ENCODE assay signal across 8 cellular contexts in the genomic region with DNA sequence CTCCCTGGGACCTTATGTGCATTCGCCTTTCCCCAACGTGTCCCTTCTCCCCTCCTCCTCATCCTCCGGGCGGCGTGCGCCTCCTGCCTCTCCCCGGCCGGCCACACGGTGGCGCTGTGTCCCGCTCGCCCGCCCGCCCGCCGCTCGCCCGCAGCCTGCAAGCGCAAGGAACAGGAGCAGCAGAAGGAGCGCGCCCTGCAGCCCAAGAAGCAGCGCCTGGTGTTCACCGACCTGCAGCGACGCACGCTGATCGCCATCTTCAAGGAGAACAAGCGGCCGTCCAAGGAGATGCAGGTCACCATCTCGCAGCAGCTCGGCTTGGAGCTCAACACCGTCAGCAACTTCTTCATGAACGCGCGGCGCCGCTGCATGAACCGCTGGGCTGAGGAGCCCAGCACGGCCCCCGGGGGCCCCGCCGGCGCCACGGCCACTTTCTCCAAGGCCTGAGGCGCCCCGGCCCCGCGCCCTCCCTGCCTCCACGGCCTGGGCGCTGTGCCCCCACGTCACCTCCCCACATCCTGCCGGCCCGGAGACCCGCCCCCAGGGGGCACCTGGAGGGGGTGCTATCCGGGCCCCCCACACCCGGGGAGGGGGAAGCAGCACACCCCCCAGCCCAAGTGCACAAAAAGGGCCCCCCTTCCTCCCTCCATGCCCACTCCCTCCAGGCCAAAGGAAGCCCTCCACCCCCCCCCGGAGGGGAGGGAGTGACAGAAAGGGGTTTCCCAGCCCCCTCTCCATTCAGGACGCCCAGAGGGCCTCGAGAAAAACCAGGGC. TPM values are rescaled to one million over a fixed set of nuclear protein-coding genes. Genes with fewer than 3 reads are reported as not detected.
DNase-seq lines count a peak whose midpoint lies in the region; ATAC-seq and TF ChIP-seq lines count a peak whose summit lies in the region.

No MANE protein-coding gene starts in this region.

- no peak overlapping the region for H2AFZ ChIP-seq in PC-9

- H4K20me1 ChIP-seq in PC-9 (ENCODE audit: insufficient read depth) = no peaks in the 10 kb centered on the region

- TF ChIP-seq CTCF in natural killer cell (IDR thresholded peaks at IDR 0.05) (peak; percentile 36), PC-9 (conservative IDR thresholded peaks at IDR 0.05) (peak; percentile 67), fibroblast of pulmonary artery (IDR thresholded peaks at IDR 0.05; ENCODE audit: low read length, missing control alignments) (peak; percentile 27), type B pancreatic cell (conservative IDR thresholded peaks at IDR 0.05) (peak; percentile 73)
- no peak for TF ChIP-seq CTCF in CD4-positive, alpha-beta T cell (IDR thresholded peaks at IDR 0.05)

- H3F3A ChIP-seq in PC-9 (ENCODE audit: insufficient read depth, low read depth) = peaks cover 5% of the 10 kb centered on the region; the same call in 1 of the 2 replicates

- no peaks in the 10 kb centered on the region for H3K36me3 ChIP-seq in PC-9 (ENCODE audit: low read depth)

- no peaks in the 10 kb centered on the region for H3K79me2 ChIP-seq in PC-9 (ENCODE audit: low read depth)

- POLR2A ChIA-PET in PC-9 (lab: Charles Lee; ENCODE audit: unreplicated experiment) = no interaction called here
- POLR2A ChIA-PET in CD4-positive, alpha-beta T cell (lab: Charles Lee) = no interaction called here

- H3K4me2 ChIP-seq in PC-9 = no peak overlapping the region

- peaks cover 59 to 60% of the 10 kb centered on the region in 2 donors for H3K27me3 Mint-ChIP-seq in natural killer cell (ENCODE audit: low read depth in 2 of 2)
- peaks cover 48 to 62% of the 10 kb centered on the region in 2 donors for H3K27me3 Mint-ChIP-seq in natural killer cell treated with Interleukin-12 subunit alpha and Interleukin-12 subunit beta and Interleukin-15 and Interleukin-18, amount 100 ng/mL, for 72 hours
- peaks cover 86% of the 10 kb centered on the region for H3K27me3 Mint-ChIP-seq in type B pancreatic cell
- H3K27me3 Mint-ChIP-seq in CD4-positive, alpha-beta T cell = peaks cover 85% of the 10 kb centered on the region

- no peak for ATAC-seq in natural killer cell
- no peak for ATAC-seq in natural killer cell treated with Interleukin-12 subunit alpha and Interleukin-12 subunit beta and Interleukin-15 and Interleukin-18, amount 100 ng/mL, for 72 hours
- no peak for ATAC-seq in GM19455 (IDR thresholded peaks at IDR 0.05; ENCODE audit: unreplicated experiment)
- ATAC-seq in CD4-positive, alpha-beta T cell (ENCODE audit: poor library complexity) = no peak

- H3K9me3 ChIP-seq in PC-9 (ENCODE audit: insufficient read depth, low read depth) = no peaks in the 10 kb centered on the region
- peaks cover 13% of the 10 kb centered on the region for H3K9me3 ChIP-seq in CD4-positive, alpha-beta T cell (ENCODE audit: control insufficient read depth, low read length)

- BruUV-seq in PC-9 (replicated peaks; lab: Mats Ljungman, UMichigan) = no TSS peak

- no peak overlapping the region for H3K27ac ChIP-seq in PC-9
- H3K27ac ChIP-seq in CD4-positive, alpha-beta T cell (ENCODE audit: low read depth, low read length) = no peak overlapping the region

- intact Hi-C loops in natural killer cell (cut with micrococcal nuclease) (no loop called here), PC-9 (cut with micrococcal nuclease; ENCODE audit: unreplicated experiment) (no loop called here)
- intact Hi-C loops in CD4-positive, alpha-beta T cell (cut with DNase I, micrococcal nuclease) = no loop called here

- no peak overlapping the region for H3K4me3 Mint-ChIP-seq in natural killer cell
- H3K4me3 Mint-ChIP-seq in natural killer cell treated with Interleukin-12 subunit alpha and Interleukin-12 subunit beta and Interleukin-15 and Interleukin-18, amount 100 ng/mL, for 72 hours = no peak overlapping the region
- H3K4me3 Mint-ChIP-seq in type B pancreatic cell = no peak overlapping the region
- H3K4me3 Mint-ChIP-seq in CD4-positive, alpha-beta T cell = no peak overlapping the region

- H3K27ac Mint-ChIP-seq in natural killer cell = no peak overlapping the region
- no peak overlapping the region for H3K27ac Mint-ChIP-seq in natural killer cell treated with Interleukin-12 subunit alpha and Interleukin-12 subunit beta and Interleukin-15 and Interleukin-18, amount 100 ng/mL, for 72 hours
- H3K27ac Mint-ChIP-seq in type B pancreatic cell = no peak overlapping the region
- H3K27ac Mint-ChIP-seq in CD4-positive, alpha-beta T cell = no peak overlapping the region

- CTCF ChIA-PET in PC-9 (lab: Charles Lee) = no interaction called here
- CTCF ChIA-PET in CD4-positive, alpha-beta T cell (lab: Charles Lee) = no interaction called here

- no peak overlapping the region for H3K4me3 ChIP-seq in PC-9
- no peak overlapping the region for H3K4me3 ChIP-seq in fibroblast of pulmonary artery (replicated peaks; ENCODE audit: low read depth, low read length)

- H3K36me3 Mint-ChIP-seq in natural killer cell (peaks cover 10% of the 10 kb centered on the region), type B pancreatic cell (peaks cover 4% of the 10 kb centered on the region)
- H3K36me3 Mint-ChIP-seq in natural killer cell treated with Interleukin-12 subunit alpha and Interleukin-12 subunit beta and Interleukin-15 and Interleukin-18, amount 100 ng/mL, for 72 hours = peaks cover 26% of the 10 kb centered on the region
- no peaks in the 10 kb centered on the region for H3K36me3 Mint-ChIP-seq in CD4-positive, alpha-beta T cell (ENCODE audit: low read depth)

- peaks cover 2 to 4% of the 10 kb centered on the region in 2 donors for H3K9me3 Mint-ChIP-seq in natural killer cell
- no peaks in the 10 kb centered on the region for H3K9me3 Mint-ChIP-seq in natural killer cell treated with Interleukin-12 subunit alpha and Interleukin-12 subunit beta and Interleukin-15 and Interleukin-18, amount 100 ng/mL, for 72 hours
- peaks cover 13% of the 10 kb centered on the region for H3K9me3 Mint-ChIP-seq in type B pancreatic cell
- peaks cover 11% of the 10 kb centered on the region for H3K9me3 Mint-ChIP-seq in CD4-positive, alpha-beta T cell

- no peaks in the 10 kb centered on the region for H3K4me1 ChIP-seq in PC-9 (replicated peaks; ENCODE audit: insufficient read depth)

- H3K27me3 ChIP-seq in PC-9 (ENCODE audit: insufficient read depth, low read depth) = no peaks in the 10 kb centered on the region
- H3K27me3 ChIP-seq in CD4-positive, alpha-beta T cell (ENCODE audit: control insufficient read depth, insufficient read depth, low read length) = peaks cover 81% of the 10 kb centered on the region

- DNase-seq in natural killer cell (no peak), PC-9 (no peak), fibroblast of pulmonary artery (ENCODE audit: low read depth) (no peak), type B pancreatic cell (ENCODE audit: extremely low spot score, unreplicated experiment) (no peak), NCI-H774 (lab: John Stamatoyannopoulos, UW) (no peak)
- DNase-seq in natural killer cell treated with Interleukin-12 subunit alpha and Interleukin-12 subunit beta and Interleukin-15 and Interleukin-18, amount 100 ng/mL, for 72 hours (ENCODE audit: low spot score) = no peak
- DNase-seq in CD4-positive, alpha-beta T cell = no peak

- no peaks in the 10 kb centered on the region for H3K4me1 Mint-ChIP-seq in natural killer cell
- peaks cover 4 to 10% of the 10 kb centered on the region in 2 donors for H3K4me1 Mint-ChIP-seq in natural killer cell treated with Interleukin-12 subunit alpha and Interleukin-12 subunit beta and Interleukin-15 and Interleukin-18, amount 100 ng/mL, for 72 hours (ENCODE audit: low read depth in 2 of 2)
- H3K4me1 Mint-ChIP-seq in type B pancreatic cell (ENCODE audit: unreplicated experiment) = peaks cover 3% of the 10 kb centered on the region
- no peaks in the 10 kb centered on the region for H3K4me1 Mint-ChIP-seq in CD4-positive, alpha-beta T cell (ENCODE audit: low read depth)

- H3K9me2 ChIP-seq in PC-9 (ENCODE audit: insufficient read depth) = no peaks in the 10 kb centered on the region

RNA-seq across cellular contexts. Expression of a gene that starts 21.9 kb away (rescaled TPM):
- total RNA-seq in natural killer cell = not detected
- total RNA-seq in natural killer cell treated with Interleukin-12 subunit alpha and Interleukin-12 subunit beta and Interleukin-15 and Interleukin-18, amount 100 ng/mL, for 72 hours = not detected
- 0.05 TPM in 1 of 2 replicates, not detected in the other for total RNA-seq in PC-9 (2021)
- total RNA-seq in type B pancreatic cell (ENCODE audit: low replicate concordance) = 0.94 and 5.9 TPM in 2 replicates
- total RNA-seq in CD4-positive, alpha-beta T cell = not detected

RNA-seq across cellular contexts. Expression of a gene that starts 36.9 kb away (rescaled TPM):
- total RNA-seq in natural killer cell (10 to 100 TPM in 2 of 3 donors, 1 to 10 TPM in 1; 5.3 to 11.5 (median 11.2) TPM), PC-9 (2021) (8.3 and 9.0 TPM in 2 replicates), type B pancreatic cell (ENCODE audit: low replicate concordance) (0.48 and 1.5 TPM in 2 replicates)
- 1 to 10 TPM; 2.3 to 2.8 TPM for total RNA-seq in natural killer cell treated with Interleukin-12 subunit alpha and Interleukin-12 subunit beta and Interleukin-15 and Interleukin-18, amount 100 ng/mL, for 72 hours
- 1 to 10 TPM; 2.5 to 3.2 TPM for total RNA-seq in CD4-positive, alpha-beta T cell
